In genomic region chr14:71932229-71932951, GRCh38 we compare ENCODE assay signal across 8 cellular contexts. TPM values are rescaled to one million over a fixed set of nuclear protein-coding genes. Genes with fewer than 3 reads are reported as not detected.
DNase-seq lines count a peak whose midpoint lies in the region; ATAC-seq and TF ChIP-seq lines count a peak whose summit lies in the region.
"Had no signal": no experiment of that assay in that cellular context is flagged by ENCODE, and none has a peak within 500 bp of the region (broad histone marks: within the 10 kb centered on the region; RNA-seq: fewer than 3 reads in every experiment).

Gene RGS6 (plus strand): TSS chr14:71932429.

- intact Hi-C loops in activated T-helper 1 cell treated with anti-CD3 and anti-CD28 coated beads, Interleukin-12 subunit alpha, Interleukin-12 subunit beta, Interleukin-2, Interleukin-4 antibody, amounts not matched to agents 30 ng/mL and 10 ng/mL and 1 ng/mL, durations not matched to agents 14 hours and 24 hours and 36 hours (cut with micrococcal nuclease): loop anchor here (2.0 to 5.0 kb wide), 3 partner anchors 90 to 490 kb away; no protein-coding TSS in a partner anchor
- intact Hi-C loops in left ventricle myocardium inferior (cut with micrococcal nuclease): loop anchor here (10.0 kb wide), 2 partner anchors 362 to 492 kb away; no protein-coding TSS in a partner anchor

- H3K27ac ChIP-seq in left ventricle myocardium inferior (replicated peaks): peak within 1 kb of the TSS; percentile 70
- H3K27ac ChIP-seq: SJSA1 had no signal

- H3K9me3 Mint-ChIP-seq in activated T-helper 1 cell treated with anti-CD3 and anti-CD28 coated beads, Interleukin-12 subunit alpha, Interleukin-12 subunit beta, Interleukin-2, Interleukin-4 antibody, amounts not matched to agents 30 ng/mL and 10 ng/mL and 1 ng/mL, durations not matched to agents 14 hours and 24 hours and 36 hours: no peaks in the 10 kb centered on the region

- H3K4me1 Mint-ChIP-seq in activated T-helper 1 cell treated with anti-CD3 and anti-CD28 coated beads, Interleukin-12 subunit alpha, Interleukin-12 subunit beta, Interleukin-2, Interleukin-4 antibody, amounts not matched to agents 30 ng/mL and 10 ng/mL and 1 ng/mL, durations not matched to agents 14 hours and 24 hours and 36 hours (ENCODE audit: low read depth): peaks cover 18% of the 10 kb centered on the region

- peaks cover 34% of the 10 kb centered on the region for H3K4me1 ChIP-seq in left ventricle myocardium inferior

- H3K27me3 ChIP-seq in left ventricle myocardium inferior (ENCODE audit: low read depth): peaks cover 31% of the 10 kb centered on the region

- peak; percentile 51 for TF ChIP-seq CTCF in GM12865 (IDR thresholded peaks at IDR 0.05; ENCODE audit: insufficient read depth, low read depth, low read length, missing control alignments)
- peak; percentile 60 for TF ChIP-seq CTCF in left ventricle myocardium inferior (IDR thresholded peaks at IDR 0.05; ENCODE audit: borderline replicate concordance)
- TF ChIP-seq CTCF in retinal pigment epithelial cell (conservative IDR thresholded peaks at IDR 0.05; ENCODE audit: low read depth, low read length): peak; percentile 23

- H3K27ac Mint-ChIP-seq in activated T-helper 1 cell treated with anti-CD3 and anti-CD28 coated beads, Interleukin-12 subunit alpha, Interleukin-12 subunit beta, Interleukin-2, Interleukin-4 antibody, amounts not matched to agents 30 ng/mL and 10 ng/mL and 1 ng/mL, durations not matched to agents 14 hours and 24 hours and 36 hours: peak within 1 kb of the TSS; percentile 68

- DNase-seq in GM12865 (ENCODE audit: low read depth) (peak; percentile 81), KG1 (lab: John Stamatoyannopoulos, UW) (peak; percentile 13), left ventricle myocardium inferior (peak; percentile 34), retinal pigment epithelial cell (ENCODE audit: low read depth) (peak; percentile 7), CD1c-positive myeloid dendritic cell (ENCODE audit: extremely low spot score) (no peak)
- DNase-seq in activated T-helper 1 cell treated with anti-CD3 and anti-CD28 coated beads, Interleukin-12 subunit alpha, Interleukin-12 subunit beta, Interleukin-2, Interleukin-4 antibody, amounts not matched to agents 30 ng/mL and 10 ng/mL and 1 ng/mL, durations not matched to agents 14 hours and 24 hours and 36 hours (ENCODE audit: low spot score): peak; percentile 11

- H3K27me3 Mint-ChIP-seq in activated T-helper 1 cell treated with anti-CD3 and anti-CD28 coated beads, Interleukin-12 subunit alpha, Interleukin-12 subunit beta, Interleukin-2, Interleukin-4 antibody, amounts not matched to agents 30 ng/mL and 10 ng/mL and 1 ng/mL, durations not matched to agents 14 hours and 24 hours and 36 hours (ENCODE audit: insufficient read depth): peaks cover 54% of the 10 kb centered on the region

- no peaks in the 10 kb centered on the region for H3K36me3 Mint-ChIP-seq in activated T-helper 1 cell treated with anti-CD3 and anti-CD28 coated beads, Interleukin-12 subunit alpha, Interleukin-12 subunit beta, Interleukin-2, Interleukin-4 antibody, amounts not matched to agents 30 ng/mL and 10 ng/mL and 1 ng/mL, durations not matched to agents 14 hours and 24 hours and 36 hours (ENCODE audit: low read depth)

- no peak for ATAC-seq in GM18517 (IDR thresholded peaks at IDR 0.05; ENCODE audit: unreplicated experiment)

- H3K4me3 ChIP-seq in GM12865 (ENCODE audit: low read depth, low read length) (peak within 1 kb of the TSS; percentile 55), left ventricle myocardium inferior (peak within 1 kb of the TSS; percentile 77), retinal pigment epithelial cell (ENCODE audit: low read length) (peak within 1 kb of the TSS; percentile 10)
- H3K4me3 ChIP-seq: SJSA1 had no signal

- H3K4me3 Mint-ChIP-seq in activated T-helper 1 cell treated with anti-CD3 and anti-CD28 coated beads, Interleukin-12 subunit alpha, Interleukin-12 subunit beta, Interleukin-2, Interleukin-4 antibody, amounts not matched to agents 30 ng/mL and 10 ng/mL and 1 ng/mL, durations not matched to agents 14 hours and 24 hours and 36 hours: peak within 1 kb of the TSS; percentile 69

- H3K36me3 ChIP-seq in left ventricle myocardium inferior: no peaks in the 10 kb centered on the region
- H3K36me3 ChIP-seq: SJSA1 had no signal

- H3K9me3 ChIP-seq in left ventricle myocardium inferior (replicated peaks): no peaks in the 10 kb centered on the region
- H3K9me3 ChIP-seq: SJSA1 had no signal

RNA-seq across cellular contexts. Expression of gene RGS6, which starts in this region (rescaled TPM):
- 2.0 and 2.4 TPM in 2 replicates for total RNA-seq in activated T-helper 1 cell treated with anti-CD3 and anti-CD28 coated beads, Interleukin-12 subunit alpha, Interleukin-12 subunit beta, Interleukin-2, Interleukin-4 antibody, amounts not matched to agents 30 ng/mL and 10 ng/mL and 1 ng/mL, durations not matched to agents 14 hours and 24 hours and 36 hours
- total RNA-seq in left ventricle myocardium inferior: 23.0 TPM
- total RNA-seq: SJSA1 had no signal

Comparison
In these comparisons a context has a peak if more than half of its experiments do, and no peak if none do; other contexts are left out.
1. H3K4me3 ChIP-seq: peak in every context shown above with its lines; median percentile 77 in left ventricle myocardium inferior; 55 in GM12865; 10 in retinal pigment epithelial cell.